ENCODE assay signal across 2 cellular contexts in the genomic region with DNA sequence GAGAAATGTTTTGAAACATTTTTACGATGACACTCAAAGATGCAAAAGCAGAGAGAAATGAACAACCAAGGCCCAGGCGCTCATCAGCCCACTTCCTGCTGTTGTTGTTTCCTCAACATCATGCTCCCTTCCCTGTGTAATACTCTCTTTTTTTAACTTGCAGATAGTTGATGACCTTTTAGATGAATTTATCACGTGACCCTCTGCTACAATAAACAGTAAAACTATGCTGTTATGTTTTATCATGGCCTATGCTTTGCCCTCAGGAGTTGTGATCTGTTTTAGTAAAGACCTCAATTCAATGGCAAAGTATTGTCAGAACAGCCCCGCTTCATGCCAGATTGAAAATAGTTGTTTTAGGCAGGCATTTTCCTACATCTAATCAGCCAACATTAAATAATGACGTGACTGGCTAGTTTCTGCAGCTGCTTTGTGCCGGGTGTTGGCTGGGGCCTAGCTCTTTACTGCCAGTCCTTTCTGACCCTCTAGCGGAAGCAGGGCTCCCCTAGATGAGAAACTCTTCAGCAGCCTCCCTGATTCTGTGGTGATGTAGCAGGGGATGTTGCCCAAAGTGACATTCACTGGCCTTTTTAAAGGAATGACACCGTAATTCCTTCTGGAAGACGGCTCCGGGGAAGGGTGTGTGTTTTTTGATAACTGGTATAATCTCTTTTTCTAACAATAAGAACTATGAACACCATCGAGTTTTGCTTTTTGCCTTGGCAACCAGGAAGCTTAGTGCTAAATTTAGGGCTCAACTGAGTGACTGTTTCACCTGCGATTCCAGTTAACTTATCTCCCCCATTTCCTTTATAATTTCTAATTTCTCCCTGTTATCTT.
TF ChIP-seq lines count a peak whose summit lies in the region.

No MANE protein-coding gene starts in this region.

TF ChIP-seq in SK-N-SH, 30 proteins besides CTCF, POLR2A, EP300 and RAD21:
- TF ChIP-seq FOXJ3 (CRISPR knock-in tag; IDR thresholded peaks at IDR 0.05) (no peak), JUND (IDR thresholded peaks at IDR 0.05) (no peak), SIN3A (IDR thresholded peaks at IDR 0.05; ENCODE audit: borderline replicate concordance, low read depth, low read length) (no peak), GATA2 (CRISPR knock-in tag; IDR thresholded peaks at IDR 0.05) (no peak), TAF1 (IDR thresholded peaks at IDR 0.05; ENCODE audit: borderline replicate concordance, low read depth, low read length) (no peak), RCOR1 (IDR thresholded peaks at IDR 0.05; ENCODE audit: low read length) (no peak), RFX5 (IDR thresholded peaks at IDR 0.05; ENCODE audit: low read length) (no peak), NFIC (IDR thresholded peaks at IDR 0.05; ENCODE audit: borderline replicate concordance) (no peak)
- TF ChIP-seq, protein P1, sequence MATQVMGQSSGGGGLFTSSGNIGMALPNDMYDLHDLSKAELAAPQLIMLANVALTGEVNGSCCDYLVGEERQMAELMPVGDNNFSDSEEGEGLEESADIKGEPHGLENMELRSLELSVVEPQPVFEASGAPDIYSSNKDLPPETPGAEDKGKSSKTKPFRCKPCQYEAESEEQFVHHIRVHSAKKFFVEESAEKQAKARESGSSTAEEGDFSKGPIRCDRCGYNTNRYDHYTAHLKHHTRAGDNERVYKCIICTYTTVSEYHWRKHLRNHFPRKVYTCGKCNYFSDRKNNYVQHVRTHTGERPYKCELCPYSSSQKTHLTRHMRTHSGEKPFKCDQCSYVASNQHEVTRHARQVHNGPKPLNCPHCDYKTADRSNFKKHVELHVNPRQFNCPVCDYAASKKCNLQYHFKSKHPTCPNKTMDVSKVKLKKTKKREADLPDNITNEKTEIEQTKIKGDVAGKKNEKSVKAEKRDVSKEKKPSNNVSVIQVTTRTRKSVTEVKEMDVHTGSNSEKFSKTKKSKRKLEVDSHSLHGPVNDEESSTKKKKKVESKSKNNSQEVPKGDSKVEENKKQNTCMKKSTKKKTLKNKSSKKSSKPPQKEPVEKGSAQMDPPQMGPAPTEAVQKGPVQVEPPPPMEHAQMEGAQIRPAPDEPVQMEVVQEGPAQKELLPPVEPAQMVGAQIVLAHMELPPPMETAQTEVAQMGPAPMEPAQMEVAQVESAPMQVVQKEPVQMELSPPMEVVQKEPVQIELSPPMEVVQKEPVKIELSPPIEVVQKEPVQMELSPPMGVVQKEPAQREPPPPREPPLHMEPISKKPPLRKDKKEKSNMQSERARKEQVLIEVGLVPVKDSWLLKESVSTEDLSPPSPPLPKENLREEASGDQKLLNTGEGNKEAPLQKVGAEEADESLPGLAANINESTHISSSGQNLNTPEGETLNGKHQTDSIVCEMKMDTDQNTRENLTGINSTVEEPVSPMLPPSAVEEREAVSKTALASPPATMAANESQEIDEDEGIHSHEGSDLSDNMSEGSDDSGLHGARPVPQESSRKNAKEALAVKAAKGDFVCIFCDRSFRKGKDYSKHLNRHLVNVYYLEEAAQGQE (IDR thresholded peaks at IDR 0.05; ENCODE audit: low read depth, low read length), result no peak

TF ChIP-seq in SK-N-SH treated with all-trans-retinoic acid at 6 μM for 48 hours, 23 proteins besides CTCF, POLR2A, EP300 and RAD21:
- no peak for TF ChIP-seq RARB (CRISPR knock-in tag; IDR thresholded peaks at IDR 0.05)
- no peak for TF ChIP-seq PPARA (CRISPR knock-in tag; IDR thresholded peaks at IDR 0.05; ENCODE audit: borderline replicate concordance)
- no peak for TF ChIP-seq ZFP30 (CRISPR knock-in tag; IDR thresholded peaks at IDR 0.05)
- no peak for TF ChIP-seq SNAI2 (CRISPR knock-in tag; IDR thresholded peaks at IDR 0.05)
- TF ChIP-seq GLIS3 (CRISPR knock-in tag; IDR thresholded peaks at IDR 0.05), result no peak
- TF ChIP-seq ZFP3 (CRISPR knock-in tag; IDR thresholded peaks at IDR 0.05), result no peak
- TF ChIP-seq, protein P2, sequence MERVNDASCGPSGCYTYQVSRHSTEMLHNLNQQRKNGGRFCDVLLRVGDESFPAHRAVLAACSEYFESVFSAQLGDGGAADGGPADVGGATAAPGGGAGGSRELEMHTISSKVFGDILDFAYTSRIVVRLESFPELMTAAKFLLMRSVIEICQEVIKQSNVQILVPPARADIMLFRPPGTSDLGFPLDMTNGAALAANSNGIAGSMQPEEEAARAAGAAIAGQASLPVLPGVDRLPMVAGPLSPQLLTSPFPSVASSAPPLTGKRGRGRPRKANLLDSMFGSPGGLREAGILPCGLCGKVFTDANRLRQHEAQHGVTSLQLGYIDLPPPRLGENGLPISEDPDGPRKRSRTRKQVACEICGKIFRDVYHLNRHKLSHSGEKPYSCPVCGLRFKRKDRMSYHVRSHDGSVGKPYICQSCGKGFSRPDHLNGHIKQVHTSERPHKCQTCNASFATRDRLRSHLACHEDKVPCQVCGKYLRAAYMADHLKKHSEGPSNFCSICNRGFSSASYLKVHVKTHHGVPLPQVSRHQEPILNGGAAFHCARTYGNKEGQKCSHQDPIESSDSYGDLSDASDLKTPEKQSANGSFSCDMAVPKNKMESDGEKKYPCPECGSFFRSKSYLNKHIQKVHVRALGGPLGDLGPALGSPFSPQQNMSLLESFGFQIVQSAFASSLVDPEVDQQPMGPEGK (CRISPR knock-in tag; IDR thresholded peaks at IDR 0.05; ENCODE audit: borderline replicate concordance), result no peak
- no peak for TF ChIP-seq TCF4 (CRISPR knock-in tag; IDR thresholded peaks at IDR 0.05; ENCODE audit: borderline replicate concordance)
- TF ChIP-seq BACH2 (CRISPR knock-in tag; IDR thresholded peaks at IDR 0.05; ENCODE audit: borderline replicate concordance), result no peak
- TF ChIP-seq CSDC2 (CRISPR knock-in tag; IDR thresholded peaks at IDR 0.05), result no peak
- TF ChIP-seq, protein P3, sequence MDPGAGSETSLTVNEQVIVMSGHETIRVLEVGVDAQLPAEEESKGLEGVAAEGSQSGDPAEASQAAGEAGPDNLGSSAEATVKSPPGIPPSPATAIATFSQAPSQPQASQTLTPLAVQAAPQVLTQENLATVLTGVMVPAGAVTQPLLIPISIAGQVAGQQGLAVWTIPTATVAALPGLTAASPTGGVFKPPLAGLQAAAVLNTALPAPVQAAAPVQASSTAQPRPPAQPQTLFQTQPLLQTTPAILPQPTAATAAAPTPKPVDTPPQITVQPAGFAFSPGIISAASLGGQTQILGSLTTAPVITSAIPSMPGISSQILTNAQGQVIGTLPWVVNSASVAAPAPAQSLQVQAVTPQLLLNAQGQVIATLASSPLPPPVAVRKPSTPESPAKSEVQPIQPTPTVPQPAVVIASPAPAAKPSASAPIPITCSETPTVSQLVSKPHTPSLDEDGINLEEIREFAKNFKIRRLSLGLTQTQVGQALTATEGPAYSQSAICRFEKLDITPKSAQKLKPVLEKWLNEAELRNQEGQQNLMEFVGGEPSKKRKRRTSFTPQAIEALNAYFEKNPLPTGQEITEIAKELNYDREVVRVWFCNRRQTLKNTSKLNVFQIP (CRISPR knock-in tag; IDR thresholded peaks at IDR 0.05; ENCODE audit: borderline replicate concordance, low read depth), result no peak
- no peak for TF ChIP-seq ZNF8 (CRISPR knock-in tag; IDR thresholded peaks at IDR 0.05)
- TF ChIP-seq, protein P4, sequence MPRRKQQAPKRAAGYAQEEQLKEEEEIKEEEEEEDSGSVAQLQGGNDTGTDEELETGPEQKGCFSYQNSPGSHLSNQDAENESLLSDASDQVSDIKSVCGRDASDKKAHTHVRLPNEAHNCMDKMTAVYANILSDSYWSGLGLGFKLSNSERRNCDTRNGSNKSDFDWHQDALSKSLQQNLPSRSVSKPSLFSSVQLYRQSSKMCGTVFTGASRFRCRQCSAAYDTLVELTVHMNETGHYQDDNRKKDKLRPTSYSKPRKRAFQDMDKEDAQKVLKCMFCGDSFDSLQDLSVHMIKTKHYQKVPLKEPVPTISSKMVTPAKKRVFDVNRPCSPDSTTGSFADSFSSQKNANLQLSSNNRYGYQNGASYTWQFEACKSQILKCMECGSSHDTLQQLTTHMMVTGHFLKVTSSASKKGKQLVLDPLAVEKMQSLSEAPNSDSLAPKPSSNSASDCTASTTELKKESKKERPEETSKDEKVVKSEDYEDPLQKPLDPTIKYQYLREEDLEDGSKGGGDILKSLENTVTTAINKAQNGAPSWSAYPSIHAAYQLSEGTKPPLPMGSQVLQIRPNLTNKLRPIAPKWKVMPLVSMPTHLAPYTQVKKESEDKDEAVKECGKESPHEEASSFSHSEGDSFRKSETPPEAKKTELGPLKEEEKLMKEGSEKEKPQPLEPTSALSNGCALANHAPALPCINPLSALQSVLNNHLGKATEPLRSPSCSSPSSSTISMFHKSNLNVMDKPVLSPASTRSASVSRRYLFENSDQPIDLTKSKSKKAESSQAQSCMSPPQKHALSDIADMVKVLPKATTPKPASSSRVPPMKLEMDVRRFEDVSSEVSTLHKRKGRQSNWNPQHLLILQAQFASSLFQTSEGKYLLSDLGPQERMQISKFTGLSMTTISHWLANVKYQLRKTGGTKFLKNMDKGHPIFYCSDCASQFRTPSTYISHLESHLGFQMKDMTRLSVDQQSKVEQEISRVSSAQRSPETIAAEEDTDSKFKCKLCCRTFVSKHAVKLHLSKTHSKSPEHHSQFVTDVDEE (CRISPR knock-in tag; IDR thresholded peaks at IDR 0.05), result no peak
- TF ChIP-seq OSR1 (CRISPR knock-in tag; IDR thresholded peaks at IDR 0.05), result no peak
- no peak for TF ChIP-seq ISL1 (CRISPR knock-in tag; IDR thresholded peaks at IDR 0.05)
- TF ChIP-seq ZNF565 (CRISPR knock-in tag; conservative IDR thresholded peaks at IDR 0.05; ENCODE audit: low read depth), result no peak
